Comparison of ENCODE assay signal across 26 cellular contexts in genomic region chr5:66139313-66139712, GRCh38.
"Had no signal": no experiment of that assay in that cellular context is flagged by ENCODE, and none has a peak within 500 bp of the region (broad histone marks: within the 10 kb centered on the region; RNA-seq: fewer than 3 reads in every experiment).

No MANE protein-coding gene starts in this region.

- H3K27ac ChIP-seq: esophagus muscularis mucosa, foreskin keratinocyte, gastroesophageal sphincter, heart left ventricle, hepatocyte, ovary, psoas muscle, skin epidermis, spleen, stomach, thyroid gland, vagina had no signal

- H3K27ac Mint-ChIP-seq: memory B cell, natural killer cell had no signal

- H3K9me3 Mint-ChIP-seq: natural killer cell had no signal

- FAIRE-seq: endothelial cell of umbilical vein, kidney had no signal

- H3K9me3 ChIP-seq: esophagus muscularis mucosa, gastroesophageal sphincter, heart left ventricle, ovary, psoas muscle, stomach, thyroid gland, vagina had no signal

- H2AFZ ChIP-seq: hepatocyte had no signal

- H3K36me3 ChIP-seq: esophagus muscularis mucosa, gastroesophageal sphincter, heart left ventricle, ovary, spleen, stomach, thyroid gland, vagina had no signal

- H3K4me3 Mint-ChIP-seq: memory B cell; natural killer cell; stimulated activated naive B cell treated with anti-CD40 and anti-IgM and Interleukin-4, amounts not matched to agents 10 μg/mL and 1 μg/mL and 100 μg/mL, for 72 hours had no signal

- H3K4me2 ChIP-seq: hepatocyte had no signal

- H3K36me3 Mint-ChIP-seq: natural killer cell had no signal

- H3K27me3 ChIP-seq: esophagus muscularis mucosa, foreskin keratinocyte, gastroesophageal sphincter, heart left ventricle, hepatocyte, ovary, spleen, stomach, thyroid gland, vagina had no signal

- H3K27me3 Mint-ChIP-seq: memory B cell; stimulated activated naive B cell treated with anti-CD40 and anti-IgM and Interleukin-4, amounts not matched to agents 10 μg/mL and 1 μg/mL and 100 μg/mL, for 72 hours had no signal

- H3K4me1 ChIP-seq: foreskin keratinocyte had no signal

- H3K4me3 ChIP-seq: esophagus muscularis mucosa, gastroesophageal sphincter, heart left ventricle, hepatocyte, lung, ovary, psoas muscle, skin epidermis, spleen, stomach, thyroid gland, vagina had no signal

- H3K79me2 ChIP-seq: hepatocyte had no signal

- ATAC-seq: foreskin keratinocyte, gastroesophageal sphincter, heart left ventricle, left lobe of liver, natural killer cell, psoas muscle, right cardiac atrium had no signal

- DNase-seq: dermis blood vessel endothelial cell; effector memory CD4-positive, alpha-beta T cell; heart left ventricle; kidney; natural killer cell; occipital lobe; ovary; posterior cingulate gyrus; psoas muscle; right cardiac atrium; spleen; stimulated activated CD4-positive, alpha-beta T cell treated with anti-CD3 and anti-CD28 coated beads, Interleukin-4, amount 100 ng/mL, for 4 hours; stimulated activated naive B cell treated with anti-CD40 and anti-IgM and Interleukin-4, amounts not matched to agents 10 μg/mL and 1 μg/mL and 100 μg/mL, for 72 hours; stomach; thyroid gland; trophoblast cell had no signal
